ENCODE assay signal across 8 cellular contexts in the genomic region with DNA sequence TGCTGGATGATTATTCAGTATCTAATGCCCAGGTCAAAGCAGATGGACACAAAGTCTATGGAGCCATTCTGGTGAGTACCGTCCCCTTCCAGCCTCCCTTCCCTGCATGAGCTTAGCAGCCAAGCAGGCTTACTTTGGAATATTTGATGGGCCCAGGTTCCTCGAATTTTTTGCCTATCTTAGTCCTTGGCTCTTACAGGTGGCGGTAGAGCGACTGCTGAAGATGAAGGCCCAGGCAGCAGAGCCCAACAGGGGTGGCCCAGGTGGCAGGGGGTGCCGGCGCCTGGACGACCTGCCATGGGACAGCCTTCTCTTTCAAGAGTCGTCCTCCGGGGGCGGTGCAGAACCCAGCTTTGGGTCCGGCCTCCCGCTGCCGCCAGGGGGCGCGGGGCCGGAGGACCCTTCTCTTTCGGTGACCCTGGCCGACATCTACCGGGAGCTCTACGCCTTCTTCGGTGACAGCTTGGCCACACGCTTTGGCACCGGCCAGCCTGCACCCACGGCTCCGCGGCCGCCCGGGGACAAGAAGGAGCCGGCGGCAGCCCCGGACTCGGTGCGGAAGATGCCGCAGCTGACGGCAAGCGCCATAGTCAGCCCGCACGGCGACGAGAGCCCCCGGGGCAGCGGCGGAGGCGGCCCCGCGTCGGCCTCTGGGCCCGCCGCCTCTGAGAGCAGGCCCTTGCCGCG. TPM values are rescaled to one million over a fixed set of nuclear protein-coding genes. Genes with fewer than 3 reads are reported as not detected.
DNase-seq lines count a peak whose midpoint lies in the region; ATAC-seq, FAIRE-seq and TF ChIP-seq lines count a peak whose summit lies in the region.

No MANE protein-coding gene starts in this region.

- no peak overlapping the region for H3K4ac ChIP-seq in H1 (replicated peaks; ENCODE audit: insufficient read length, low read depth, low read length)
- peak overlapping the region; percentile 61 for H3K4ac ChIP-seq in mesendoderm (ENCODE audit: low read depth, low read length)

- H2BK5ac ChIP-seq in H1 (ENCODE audit: low read depth, low read length) (0 out of 2 replicates have a peak overlapping the region, but pooled peaks have one; percentile 98), mesendoderm (ENCODE audit: low read length) (no peak overlapping the region)

- H3K36me3 ChIP-seq in H1 (ENCODE audit: control insufficient read depth in 2 of 4, insufficient read depth in 4 of 4, low read length in 3 of 4) (peaks cover 2 to 24% (median 16%) of the 10 kb centered on the region in 4 experiments; a peak in 7 of 8 replicates), mesendoderm (ENCODE audit: control insufficient read depth, insufficient read depth, low read length) (peaks cover 10% of the 10 kb centered on the region)

- peak; percentile 96 to 100 (median 96) for TF ChIP-seq CTCF in H1 (IDR thresholded peaks at IDR 0.05; ENCODE audit: control extremely low read depth in 1 of 3, insufficient read depth in 1 of 3, low read depth in 1 of 3, low read length in 3 of 3)

- H4K91ac ChIP-seq in H1 (replicated peaks; ENCODE audit: insufficient read length, low read length) = no peak overlapping the region

- DNase-seq in CMK (ENCODE audit: low read depth) (peak; percentile 53), HT-29 (ENCODE audit: low spot score) (peak; percentile 94), NOMO-1 treated with DMSO at 0.1 percent for 48 hours (lab: John Stamatoyannopoulos, UW; ENCODE audit: unreplicated experiment) (peak; percentile 82), H1 (ENCODE audit: low read depth in 1 of 2, low spot score in 2 of 2) (peak; percentile 64 to 97), mesendoderm (peak; percentile 95)
- DNase-seq in activated CD8-positive, alpha-beta memory T cell treated with anti-CD3 and anti-CD28 coated beads, Interleukin-2, amount 50 U/mL, for 24 hours (ENCODE audit: extremely low read depth) = peak; percentile 56
- DNase-seq in stimulated activated CD8-positive, alpha-beta memory T cell treated with anti-CD3 and anti-CD28 coated beads, Interleukin-15, amount 100 ng/mL, for 1 hour (ENCODE audit: low read depth) = peak; percentile 67

- H2AFZ ChIP-seq in H1 (ENCODE audit: low read length) = no peak overlapping the region

- no peak for TF ChIP-seq POLR2A in H1 (IDR thresholded peaks at IDR 0.05; ENCODE audit: control extremely low read depth in 1 of 2, low read depth in 2 of 2, low read length in 2 of 2)

- H4K8ac ChIP-seq in H1 (ENCODE audit: extremely low read depth, insufficient read depth, low read length) = no peak overlapping the region
- no peak overlapping the region for H4K8ac ChIP-seq in mesendoderm (ENCODE audit: low read depth, low read length)

- POLR2A ChIA-PET in H1 (lab: Charles Lee; ENCODE audit: partially characterized antibody) = interaction anchor here (0.7 to 15.9 kb wide), 32 partner anchors 9 to 237 kb away, joined by 3 to 251 read pairs (median 8); a partner anchor contains a TSS

- FAIRE-seq in H1 (lab: Jason Lieb, UNC) = no peak

- no peak overlapping the region for H3K23ac ChIP-seq in H1 (ENCODE audit: insufficient read length)
- no peak overlapping the region for H3K23ac ChIP-seq in mesendoderm (ENCODE audit: low read length)

- no peak overlapping the region for H2BK12ac ChIP-seq in H1 (ENCODE audit: low read depth, low read length)

- H3K56ac ChIP-seq in H1 (replicated peaks; ENCODE audit: insufficient read length, low read depth, low read length) (no peak overlapping the region), mesendoderm (ENCODE audit: low read length) (peak overlapping the region; percentile 96)

- H3K4me1 ChIP-seq in H1 (replicated peaks in 1 of 4; ENCODE audit: control insufficient read depth in 3 of 4, insufficient read depth in 4 of 4, low read length in 3 of 4) = peaks cover 0 to 6% (median 2%) of the 10 kb centered on the region in 4 experiments; a peak in 4 of 7 replicates
- H3K4me1 ChIP-seq in mesendoderm (ENCODE audit: control insufficient read depth, low read depth, low read length) = peaks cover 5% of the 10 kb centered on the region

- H3K18ac ChIP-seq in H1 (ENCODE audit: extremely low read depth, low read length) = no peak overlapping the region; the same call in 1 of the 2 replicates
- H3K18ac ChIP-seq in mesendoderm (ENCODE audit: low read length) = peak overlapping the region; percentile 52

- TF ChIP-seq EP300 in H1 (IDR thresholded peaks at IDR 0.05; ENCODE audit: borderline replicate concordance in 1 of 2, low read depth in 2 of 2, low read length in 2 of 2) = 0 out of 3 replicates have a peak, but pooled peaks of 1 of the 2 experiments have one; percentile 6

- H2BK20ac ChIP-seq in H1 (ENCODE audit: low read length) = no peak overlapping the region

- H3K9me3 ChIP-seq in H1 (ENCODE audit: insufficient read depth in 2 of 2, low read depth in 1 of 2, low read length in 1 of 2) = no peaks in the 10 kb centered on the region

- H2BK120ac ChIP-seq in H1 (replicated peaks; ENCODE audit: low read depth, low read length) = no peak overlapping the region
- no peak overlapping the region for H2BK120ac ChIP-seq in mesendoderm (ENCODE audit: low read depth, low read length)

- WGBS in H1 (ENCODE audit: extremely low coverage in 1 of 2, insufficient coverage in 1 of 2, insufficient read length in 1 of 2, insufficient replicate concordance in 2 of 2, low coverage in 1 of 2, low lambda C conversion rate in 2 of 2, missing lambda C conversion rate in 1 of 2), 2 experiments = 6% methylated on average over 51 of the region's 51 CpGs; no CpG with 5 or more reads in 1 of the 2 experiments
- WGBS in mesendoderm (ENCODE audit: extremely low coverage, insufficient coverage, low lambda C conversion rate) = no CpG with 5 or more reads among the region's 51 CpGs

- H3K79me1 ChIP-seq in H1 (ENCODE audit: low read depth, low read length) = peaks cover 7% of the 10 kb centered on the region; the same call in 1 of the 2 replicates
- H3K79me1 ChIP-seq in mesendoderm (ENCODE audit: low read length) = peaks cover 15% of the 10 kb centered on the region

- H4K20me1 ChIP-seq in H1 (replicated peaks in 1 of 2; ENCODE audit: control insufficient read depth in 1 of 2, insufficient read depth in 2 of 2, low read length in 2 of 2) = peaks cover 0 to 3% of the 10 kb centered on the region in 2 experiments

- peak overlapping the region in 3 of 4 experiments; percentile 82 to 92 (median 83); a peak in 5 of 7 replicates for H3K9ac ChIP-seq in H1 (replicated peaks in 1 of 4; ENCODE audit: extremely low read depth in 1 of 4, low read depth in 3 of 4, low read length in 3 of 4)
- H3K9ac ChIP-seq in mesendoderm (ENCODE audit: low read length) = peak overlapping the region; percentile 89

- TF ChIP-seq RAD21 in H1 (IDR thresholded peaks at IDR 0.05 in 1 of 2, conservative IDR thresholded peaks at IDR 0.05 in 1 of 2; ENCODE audit: low read depth in 2 of 2, low read length in 2 of 2) = peak; percentile 48 to 60

- H3K4me3 ChIP-seq in H1 (ENCODE audit: extremely low read depth in 1 of 4, insufficient read depth in 2 of 4, low read depth in 3 of 4, low read length in 4 of 4) (peak overlapping the region; percentile 77 to 97 (median 90)), mesendoderm (ENCODE audit: low read length) (peak overlapping the region; percentile 58)

- CTCF ChIA-PET in H1 (lab: Charles Lee; ENCODE audit: partially characterized antibody) = interaction anchor here (0.6 to 6.4 kb wide), 41 partner anchors 10 to 115 kb away, joined by 3 to 94 read pairs (median 4); a partner anchor contains a TSS

- H3K4me2 ChIP-seq in H1 (ENCODE audit: insufficient read depth in 1 of 2, low read depth in 2 of 2, low read length in 2 of 2) (peak overlapping the region; percentile 69 to 73), mesendoderm (ENCODE audit: low read length) (peak overlapping the region; percentile 81)

- H2AK5ac ChIP-seq in H1 (ENCODE audit: low read depth, low read length) (no peak overlapping the region), mesendoderm (ENCODE audit: low read length) (peak overlapping the region; percentile 39)

- peaks cover 0 to 30% of the 10 kb centered on the region in 2 experiments; a peak in 2 of 4 replicates for H3K79me2 ChIP-seq in H1 (ENCODE audit: control insufficient read depth in 1 of 2, insufficient read depth in 2 of 2, low read length in 2 of 2)
- peaks cover 26% of the 10 kb centered on the region for H3K79me2 ChIP-seq in mesendoderm (ENCODE audit: control insufficient read depth, insufficient read depth, low read length)

- peak; percentile 56 for ATAC-seq in GM19467 (IDR thresholded peaks at IDR 0.05; ENCODE audit: unreplicated experiment)

- H3K27me3 ChIP-seq in H1 (replicated peaks in 1 of 4; ENCODE audit: control insufficient read depth in 3 of 4, extremely low read depth in 1 of 4, insufficient read depth in 3 of 4, low read length in 3 of 4) = no peaks in the 10 kb centered on the region
- H3K27me3 ChIP-seq in mesendoderm (ENCODE audit: insufficient read depth, low read length, poor library complexity) = no peaks in the 10 kb centered on the region

- H3K27ac ChIP-seq in H1 (ENCODE audit: low read depth, low read length) (peak overlapping the region; percentile 69; the same call in 1 of the 2 replicates), mesendoderm (ENCODE audit: low read depth, low read length) (peak overlapping the region; percentile 89)

- H2BK15ac ChIP-seq in H1 (ENCODE audit: low read length) (no peak overlapping the region; the same call in 1 of the 2 replicates), mesendoderm (replicated peaks; ENCODE audit: low read depth) (no peak overlapping the region)

- no peak overlapping the region for H4K5ac ChIP-seq in H1 (ENCODE audit: insufficient read length, low read depth, low read length)
- H4K5ac ChIP-seq in mesendoderm (ENCODE audit: low read length) = no peak overlapping the region

- H3K23me2 ChIP-seq in H1 (ENCODE audit: low read depth, low read length) = no peaks in the 10 kb centered on the region; the same call in 1 of the 2 replicates

- H3K14ac ChIP-seq in H1 (ENCODE audit: insufficient read length) = no peak overlapping the region

RNA-seq across cellular contexts. Expression of a gene that starts 0.7 kb away (rescaled TPM):
- 87.6 and 114 TPM in 2 replicates for total RNA-seq in HT-29 (2014; rRNA removed; shearing (Covaris generic))
- 16.3 and 18.6 TPM in 2 replicates for total RNA-seq in H1 (2021; fragmentation: NEBNext Ultra II Directional; extraction: Animal tissue kit (Norgen Biotek cat#: 25700))
- 62.2 and 65.1 TPM in 2 replicates for polyA plus RNA-seq in H1 (2011; rRNA removed)
- polyA plus RNA-seq in H1 (2011; cell fraction: cytosol; rRNA removed) = 30.6 TPM
- polyA plus RNA-seq in H1 (2011; cell fraction: nucleus; rRNA removed) = 39.7 TPM
- 29.7 to 34.6 TPM (median 32.0 TPM) in 4 replicates for polyA plus RNA-seq in H1 (2012, experiment 1 of 2)
- 51.6 TPM for polyA plus RNA-seq in H1 (2012, experiment 2 of 2)
- 50.7 TPM for polyA plus RNA-seq in H1 (2013, experiment 1 of 2)
- 59.3 TPM for polyA plus RNA-seq in H1 (2013, experiment 2 of 2)
- polyA minus RNA-seq in H1 (2011; rRNA and poly(A)+ RNA removed) = 28.3 and 34.0 TPM in 2 replicates
- polyA minus RNA-seq in H1 (2011; cell fraction: cytosol; rRNA and poly(A)+ RNA removed) = 22.5 TPM
- 30.5 TPM for polyA minus RNA-seq in H1 (2011; cell fraction: nucleus; rRNA and poly(A)+ RNA removed)
- 40.5 TPM for polyA plus RNA-seq in mesendoderm (2013, experiment 1 of 2)
- polyA plus RNA-seq in mesendoderm (2013, experiment 2 of 2) = 38.0 TPM

RNA-seq across cellular contexts. Expression of a gene that starts 5.3 kb away (rescaled TPM):
- total RNA-seq in HT-29 (2014; rRNA removed; shearing (Covaris generic)) = 77.3 and 79.3 TPM in 2 replicates
- total RNA-seq in H1 (2021; fragmentation: NEBNext Ultra II Directional; extraction: Animal tissue kit (Norgen Biotek cat#: 25700)) = 22.9 and 23.5 TPM in 2 replicates
- polyA plus RNA-seq in H1 (2011; rRNA removed) = 59.7 and 64.1 TPM in 2 replicates
- 36.7 TPM for polyA plus RNA-seq in H1 (2011; cell fraction: cytosol; rRNA removed)
- polyA plus RNA-seq in H1 (2011; cell fraction: nucleus; rRNA removed) = 30.1 TPM
- 15.3 to 23.1 TPM (median 22.1 TPM) in 4 replicates for polyA plus RNA-seq in H1 (2012, experiment 1 of 2)
- 32.6 TPM for polyA plus RNA-seq in H1 (2012, experiment 2 of 2)
- polyA plus RNA-seq in H1 (2013, experiment 1 of 2) = 58.6 TPM
- 64.1 TPM for polyA plus RNA-seq in H1 (2013, experiment 2 of 2)
- 9.4 and 15.1 TPM in 2 replicates for polyA minus RNA-seq in H1 (2011; rRNA and poly(A)+ RNA removed)
- 15.9 TPM for polyA minus RNA-seq in H1 (2011; cell fraction: cytosol; rRNA and poly(A)+ RNA removed)
- 28.7 TPM for polyA minus RNA-seq in H1 (2011; cell fraction: nucleus; rRNA and poly(A)+ RNA removed)
- 44.2 TPM for polyA plus RNA-seq in mesendoderm (2013, experiment 1 of 2)
- 45.7 TPM for polyA plus RNA-seq in mesendoderm (2013, experiment 2 of 2)

RNA-seq across cellular contexts. Expression of a gene that starts 15.3 kb away (rescaled TPM):
- 57.9 and 71.7 TPM in 2 replicates for total RNA-seq in HT-29 (2014; rRNA removed; shearing (Covaris generic))
- total RNA-seq in H1 (2021; fragmentation: NEBNext Ultra II Directional; extraction: Animal tissue kit (Norgen Biotek cat#: 25700)) = 29.6 and 31.9 TPM in 2 replicates
- 24.8 and 37.3 TPM in 2 replicates for polyA plus RNA-seq in H1 (2011; rRNA removed)
- polyA plus RNA-seq in H1 (2011; cell fraction: cytosol; rRNA removed) = 45.8 TPM
- polyA plus RNA-seq in H1 (2011; cell fraction: nucleus; rRNA removed) = 138 TPM
- 33.0 to 45.0 TPM (median 41.9 TPM) in 4 replicates for polyA plus RNA-seq in H1 (2012, experiment 1 of 2)
- polyA plus RNA-seq in H1 (2012, experiment 2 of 2) = 33.2 TPM
- polyA plus RNA-seq in H1 (2013, experiment 1 of 2) = 16.7 TPM
- polyA plus RNA-seq in H1 (2013, experiment 2 of 2) = 14.5 TPM
- polyA minus RNA-seq in H1 (2011; rRNA and poly(A)+ RNA removed) = 37.2 and 37.8 TPM in 2 replicates
- 22.2 TPM for polyA minus RNA-seq in H1 (2011; cell fraction: cytosol; rRNA and poly(A)+ RNA removed)
- polyA minus RNA-seq in H1 (2011; cell fraction: nucleus; rRNA and poly(A)+ RNA removed) = 28.5 TPM
- 10.7 TPM for polyA plus RNA-seq in mesendoderm (2013, experiment 1 of 2)
- polyA plus RNA-seq in mesendoderm (2013, experiment 2 of 2) = 10.4 TPM

RNA-seq across cellular contexts. Expression of a gene that starts 18.8 kb away (rescaled TPM):
- 24.4 and 31.7 TPM in 2 replicates for total RNA-seq in HT-29 (2014; rRNA removed; shearing (Covaris generic))
- total RNA-seq in H1 (2021; fragmentation: NEBNext Ultra II Directional; extraction: Animal tissue kit (Norgen Biotek cat#: 25700)) = 44.8 and 49.8 TPM in 2 replicates
- polyA plus RNA-seq in H1 (2011; rRNA removed) = 48.1 and 63.6 TPM in 2 replicates
- 27.3 TPM for polyA plus RNA-seq in H1 (2011; cell fraction: cytosol; rRNA removed)
- 129 TPM for polyA plus RNA-seq in H1 (2011; cell fraction: nucleus; rRNA removed)
- polyA plus RNA-seq in H1 (2012, experiment 1 of 2) = 51.2 to 60.5 TPM (median 56.5 TPM) in 4 replicates
- 34.5 TPM for polyA plus RNA-seq in H1 (2012, experiment 2 of 2)
- polyA plus RNA-seq in H1 (2013, experiment 1 of 2) = 38.0 TPM
- polyA plus RNA-seq in H1 (2013, experiment 2 of 2) = 35.0 TPM
- polyA minus RNA-seq in H1 (2011; rRNA and poly(A)+ RNA removed) = 31.5 and 31.8 TPM in 2 replicates
- 20.5 TPM for polyA minus RNA-seq in H1 (2011; cell fraction: cytosol; rRNA and poly(A)+ RNA removed)
- 20.0 TPM for polyA minus RNA-seq in H1 (2011; cell fraction: nucleus; rRNA and poly(A)+ RNA removed)
- polyA plus RNA-seq in mesendoderm (2013, experiment 1 of 2) = 54.5 TPM
- 52.7 TPM for polyA plus RNA-seq in mesendoderm (2013, experiment 2 of 2)

RNA-seq across cellular contexts. Expression of a gene that starts 25.1 kb away (rescaled TPM):
- 138 and 141 TPM in 2 replicates for total RNA-seq in HT-29 (2014; rRNA removed; shearing (Covaris generic))
- 126 and 131 TPM in 2 replicates for total RNA-seq in H1 (2021; fragmentation: NEBNext Ultra II Directional; extraction: Animal tissue kit (Norgen Biotek cat#: 25700))
- 206 and 329 TPM in 2 replicates for polyA plus RNA-seq in H1 (2011; rRNA removed)
- polyA plus RNA-seq in H1 (2011; cell fraction: cytosol; rRNA removed) = 216 TPM
- polyA plus RNA-seq in H1 (2011; cell fraction: nucleus; rRNA removed) = 133 TPM
- 202 to 238 TPM (median 211 TPM) in 4 replicates for polyA plus RNA-seq in H1 (2012, experiment 1 of 2)
- polyA plus RNA-seq in H1 (2012, experiment 2 of 2) = 166 TPM
- polyA plus RNA-seq in H1 (2013, experiment 1 of 2) = 117 TPM
- polyA plus RNA-seq in H1 (2013, experiment 2 of 2) = 127 TPM
- 152 and 168 TPM in 2 replicates for polyA minus RNA-seq in H1 (2011; rRNA and poly(A)+ RNA removed)
- polyA minus RNA-seq in H1 (2011; cell fraction: cytosol; rRNA and poly(A)+ RNA removed) = 84.3 TPM
- 59.3 TPM for polyA minus RNA-seq in H1 (2011; cell fraction: nucleus; rRNA and poly(A)+ RNA removed)
- polyA plus RNA-seq in mesendoderm (2013, experiment 1 of 2) = 132 TPM
- 138 TPM for polyA plus RNA-seq in mesendoderm (2013, experiment 2 of 2)

Comparison
In these comparisons a context has a peak if more than half of its experiments do, and no peak if none do; other contexts are left out.
1. Peak in every context shown above with its lines: DNase-seq, ATAC-seq, H3K4me3 ChIP-seq and H3K27ac ChIP-seq.